ENCODE assay signal across 8 cellular contexts in genomic region chr3:39809995-39810595, GRCh38. TPM values are rescaled to one million over a fixed set of nuclear protein-coding genes. Genes with fewer than 3 reads are reported as not detected.
DNase-seq lines count a peak whose midpoint lies in the region; ATAC-seq and TF ChIP-seq lines count a peak whose summit lies in the region.

No MANE protein-coding gene starts in this region.

- no peak for ATAC-seq in HG03378 (IDR thresholded peaks at IDR 0.05; ENCODE audit: unreplicated experiment)

- no peaks in the 10 kb centered on the region for H3K9me3 Mint-ChIP-seq in activated naive CD4-positive, alpha-beta T cell treated with anti-CD3 and anti-CD28 coated beads for 36 hours

- 1 to 2% methylated on average over 48 of the region's 48 CpGs for WGBS in sigmoid colon, 2 donors

- H3K4me3 Mint-ChIP-seq in activated naive CD4-positive, alpha-beta T cell treated with anti-CD3 and anti-CD28 coated beads for 36 hours: peak overlapping the region; percentile 59

- H3K27ac ChIP-seq in WERI-Rb-1 (peak overlapping the region; percentile 65), right atrium auricular region (peak overlapping the region in 1 of 2 donors; percentile 13), sigmoid colon (no peak overlapping the region)

- no peaks in the 10 kb centered on the region for H3K36me3 ChIP-seq in WERI-Rb-1
- H3K36me3 ChIP-seq in right atrium auricular region: no peaks in the 10 kb centered on the region
- H3K36me3 ChIP-seq in sigmoid colon: no peaks in the 10 kb centered on the region

- TF ChIP-seq CTCF in WERI-Rb-1 (IDR thresholded peaks at IDR 0.05; ENCODE audit: low read depth, low read length): no peak
- TF ChIP-seq CTCF in right atrium auricular region (IDR thresholded peaks at IDR 0.05): no peak
- TF ChIP-seq CTCF in sigmoid colon (IDR thresholded peaks at IDR 0.05): no peak

- CTCF ChIA-PET in activated naive CD4-positive, alpha-beta T cell treated with anti-CD3 and anti-CD28 coated beads for 36 hours (lab: Charles Lee): no interaction called here

- H3K27me3 Mint-ChIP-seq in activated naive CD4-positive, alpha-beta T cell treated with anti-CD3 and anti-CD28 coated beads for 36 hours (ENCODE audit: low read depth): peaks cover 57% of the 10 kb centered on the region

- H3K4me1 ChIP-seq in right atrium auricular region (peaks cover 0 to 17% of the 10 kb centered on the region in 2 donors), sigmoid colon (peaks cover 0 to 24% (median 15%) of the 10 kb centered on the region in 4 donors)

- H3K4me3 ChIP-seq in WERI-Rb-1 (ENCODE audit: low read depth, low read length) (peak overlapping the region; percentile 62), right atrium auricular region (peak overlapping the region; percentile 53 to 60), sigmoid colon (peak overlapping the region; percentile 42 to 61 (median 52))

- H3K27ac Mint-ChIP-seq in activated naive CD4-positive, alpha-beta T cell treated with anti-CD3 and anti-CD28 coated beads for 36 hours: no peak overlapping the region

- peaks cover 16% of the 10 kb centered on the region for H3K4me1 Mint-ChIP-seq in activated naive CD4-positive, alpha-beta T cell treated with anti-CD3 and anti-CD28 coated beads for 36 hours (ENCODE audit: low read depth)

- no peaks in the 10 kb centered on the region for H3K9me3 ChIP-seq in WERI-Rb-1 (ENCODE audit: severe bottlenecking)
- no peaks in the 10 kb centered on the region for H3K9me3 ChIP-seq in right atrium auricular region
- no peaks in the 10 kb centered on the region for H3K9me3 ChIP-seq in sigmoid colon

- DNase-seq in activated naive CD4-positive, alpha-beta T cell treated with anti-CD3 and anti-CD28 coated beads for 36 hours: no peak
- no peak for DNase-seq in activated naive CD4-positive, alpha-beta T cell treated with Interleukin-2 at 50 U/mL for 16 hours
- DNase-seq in WERI-Rb-1 (no peak), right atrium auricular region (ENCODE audit: low spot score) (no peak), sigmoid colon (no peak), COR-L47 (lab: John Stamatoyannopoulos, UW) (no peak), MV-4-11 (lab: John Stamatoyannopoulos, UW) (no peak)

- intact Hi-C loops in activated naive CD4-positive, alpha-beta T cell treated with anti-CD3 and anti-CD28 coated beads for 36 hours (cut with micrococcal nuclease): loop anchor here (2.0 kb wide), 1 partner anchor 507 kb away; no protein-coding TSS in a partner anchor
- intact Hi-C loops in sigmoid colon (cut with DNase I): no loop called here

- peaks cover 4% of the 10 kb centered on the region for H3K27me3 ChIP-seq in WERI-Rb-1 (ENCODE audit: insufficient read depth, low read depth, severe bottlenecking)
- peaks cover 0 to 9% of the 10 kb centered on the region in 2 donors for H3K27me3 ChIP-seq in right atrium auricular region
- peaks cover 21 to 50% (median 44%) of the 10 kb centered on the region in 3 donors for H3K27me3 ChIP-seq in sigmoid colon

- no peaks in the 10 kb centered on the region for H3K36me3 Mint-ChIP-seq in activated naive CD4-positive, alpha-beta T cell treated with anti-CD3 and anti-CD28 coated beads for 36 hours (ENCODE audit: low read depth)

- TF ChIP-seq POLR2A in sigmoid colon (IDR thresholded peaks at IDR 0.05): no peak

- no peak for TF ChIP-seq EP300 in sigmoid colon (IDR thresholded peaks at IDR 0.05)

RNA-seq across cellular contexts. Expression of gene MYRIP, which starts 0.7 kb away (rescaled TPM):
- not detected for total RNA-seq in activated naive CD4-positive, alpha-beta T cell treated with anti-CD3 and anti-CD28 coated beads for 36 hours
- total RNA-seq in right atrium auricular region: 1 to 10 TPM; 4.2 to 7.1 TPM
- total RNA-seq in sigmoid colon: 1 to 10 TPM; 2.2 to 5.5 (median 4.1) TPM
- polyA plus RNA-seq in sigmoid colon: 1 to 10 TPM; 2.4 to 5.1 (median 4.2) TPM
